Comparison of ENCODE assay signal across 20 cellular contexts in genomic region chr17:12691173-12691572, GRCh38. TPM values are rescaled to one million over a fixed set of nuclear protein-coding genes. Genes with fewer than 3 reads are reported as not detected.
DNase-seq lines count a peak whose midpoint lies in the region; ATAC-seq and TF ChIP-seq lines count a peak whose summit lies in the region.
"Had no signal": no experiment of that assay in that cellular context is flagged by ENCODE, and none has a peak within 500 bp of the region (broad histone marks: within the 10 kb centered on the region; RNA-seq: fewer than 3 reads in every experiment).

No MANE protein-coding gene starts in this region.

- WGBS in gastroesophageal sphincter (ENCODE audit: low coverage in 1 of 2), 2 donors, result 11 to 27% methylated on average over 4 to 6 of the region's 6 CpGs
- 74 to 79% methylated on average over 6 of the region's 6 CpGs for WGBS in sigmoid colon, 2 donors

- H3K4me3 ChIP-seq in ascending aorta (no peak overlapping the region), gastroesophageal sphincter (no peak overlapping the region), sigmoid colon (no peak overlapping the region)
- H3K4me3 ChIP-seq: right lobe of liver had no signal

- ATAC-seq in gastroesophageal sphincter (peak; percentile 92), GM21825 (IDR thresholded peaks at IDR 0.05; ENCODE audit: unreplicated experiment) (no peak), GM19452 (IDR thresholded peaks at IDR 0.05; ENCODE audit: unreplicated experiment) (no peak)
- ATAC-seq: activated CD8-positive, alpha-beta memory T cell treated with anti-CD3 and anti-CD28 coated beads, Interleukin-2, amount 10 ng/mL, durations not matched to agents 7 days and 5 days; left lobe of liver; natural killer cell treated with Interleukin-12 subunit alpha and Interleukin-12 subunit beta and Interleukin-15 and Interleukin-18, amount 100 ng/mL, for 72 hours; right lobe of liver had no signal

- H3K27ac ChIP-seq in ascending aorta (peak overlapping the region; percentile 93), gastroesophageal sphincter (peak overlapping the region; percentile 80 to 94 (median 82)), sigmoid colon (peak overlapping the region; percentile 26 to 72 (median 56))
- H3K27ac ChIP-seq: right lobe of liver had no signal

- TF ChIP-seq CTCF in AG09319 (IDR thresholded peaks at IDR 0.05; ENCODE audit: low read depth, low read length) (no peak), ascending aorta (IDR thresholded peaks at IDR 0.05) (no peak), gastroesophageal sphincter (IDR thresholded peaks at IDR 0.05) (no peak), sigmoid colon (IDR thresholded peaks at IDR 0.05) (no peak)

- intact Hi-C loops in ascending aorta (cut with DNase I), result loop anchor here (1.0 to 5.0 kb wide), 3 partner anchors 40 to 324 kb away; no protein-coding TSS in a partner anchor
- intact Hi-C loops in sigmoid colon (cut with DNase I), result no loop called here

- DNase-seq in AG09319 (ENCODE audit: extremely low read depth, low read depth), result peak; percentile 22
- DNase-seq in ascending aorta (ENCODE audit: low spot score in 2 of 2), result peak; percentile 48 to 94
- DNase-seq in sigmoid colon, result peak; percentile 71
- no peak for DNase-seq in cerebellar nuclear complex (lab: John Stamatoyannopoulos, UW)
- no peak for DNase-seq in stimulated activated CD4-positive, alpha-beta T cell treated with anti-CD3 and anti-CD28 coated beads, Interleukin-4, amount 100 ng/mL, for 24 hours
- DNase-seq: activated CD4-positive, CD25-positive, alpha-beta regulatory T cell; activated CD8-positive, alpha-beta memory T cell treated with anti-CD3 and anti-CD28 coated beads, Interleukin-2, amount 10 ng/mL, durations not matched to agents 7 days and 5 days; activated naive CD4-positive, alpha-beta T cell; BE2C; DMS 273 treated with DMSO at 0.1 percent for 48 hours; hippocampal formation; NCI-H2029 treated with DMSO at 0.1 percent for 48 hours; NCI-H774; right lobe of liver; stimulated activated CD4-positive, alpha-beta T cell treated with anti-CD3 and anti-CD28 coated beads, Interleukin-4, amount 100 ng/mL, for 4 hours had no signal

- peaks cover 10 to 41% of the 10 kb centered on the region in 2 donors for H3K4me1 ChIP-seq in ascending aorta
- H3K4me1 ChIP-seq in gastroesophageal sphincter, result peaks cover 0 to 53% (median 0%) of the 10 kb centered on the region in 3 donors
- H3K4me1 ChIP-seq in sigmoid colon, result peaks cover 0 to 29% (median 13%) of the 10 kb centered on the region in 4 donors
- H3K4me1 ChIP-seq: BE2C, right lobe of liver had no signal

- TF ChIP-seq POLR2A in gastroesophageal sphincter (IDR thresholded peaks at IDR 0.05) (no peak), sigmoid colon (IDR thresholded peaks at IDR 0.05) (no peak)

- H3K27me3 ChIP-seq in ascending aorta (no peaks in the 10 kb centered on the region), gastroesophageal sphincter (no peaks in the 10 kb centered on the region), sigmoid colon (no peaks in the 10 kb centered on the region)
- H3K27me3 ChIP-seq: BE2C, right lobe of liver had no signal

- H3K36me3 ChIP-seq in ascending aorta (no peaks in the 10 kb centered on the region), gastroesophageal sphincter (no peaks in the 10 kb centered on the region), sigmoid colon (no peaks in the 10 kb centered on the region)
- H3K36me3 ChIP-seq: BE2C, right lobe of liver had no signal

- no peak for TF ChIP-seq EP300 in gastroesophageal sphincter (IDR thresholded peaks at IDR 0.05)
- TF ChIP-seq EP300 in sigmoid colon (IDR thresholded peaks at IDR 0.05), result peak in 1 of 4 donors; percentile 11

- H3K9me3 ChIP-seq in ascending aorta (no peaks in the 10 kb centered on the region), gastroesophageal sphincter (no peaks in the 10 kb centered on the region), sigmoid colon (no peaks in the 10 kb centered on the region)
- H3K9me3 ChIP-seq: BE2C, right lobe of liver had no signal

RNA-seq across cellular contexts. Expression of gene MYOCD, which starts 25.5 kb away (rescaled TPM):
- 153 TPM for total RNA-seq in ascending aorta
- 100 to 1,000 TPM in 3 of 4 donors, 10 to 100 TPM in 1; 93.0 to 219 (median 120) TPM for total RNA-seq in gastroesophageal sphincter
- 100 to 1,000 TPM; 108 to 168 (median 120) TPM for total RNA-seq in sigmoid colon
- 1 to 10 TPM in 1 of 3 donors, under 1 TPM in 2; 0.46 to 5.9 (median 0.60) TPM for polyA plus RNA-seq in sigmoid colon
- total RNA-seq: activated CD8-positive, alpha-beta memory T cell treated with anti-CD3 and anti-CD28 coated beads, Interleukin-2, amount 10 ng/mL, durations not matched to agents 7 days and 5 days; natural killer cell treated with Interleukin-12 subunit alpha and Interleukin-12 subunit beta and Interleukin-15 and Interleukin-18, amount 100 ng/mL, for 72 hours had no signal

Comparison
In these comparisons a context has a peak if more than half of its experiments do, and no peak if none do; other contexts are left out.
1. DNase-seq: peak in AG09319 (single experiment), ascending aorta (2 of 2) and sigmoid colon (single experiment); none in cerebellar nuclear complex (0 of 2) and stimulated activated CD4-positive, alpha-beta T cell treated with anti-CD3 and anti-CD28 coated beads, Interleukin-4, amount 100 ng/mL, for 24 hours (single experiment).
2. Peak in every context shown above with its lines, with median percentiles within 50 percentile points of each other: H3K27ac ChIP-seq.